ENCODE assay signal across 24 cellular contexts in genomic region chr10:132135398-132135872, GRCh38. TPM values are rescaled to one million over a fixed set of nuclear protein-coding genes. Genes with fewer than 3 reads are reported as not detected.
DNase-seq lines count a peak whose midpoint lies in the region; ATAC-seq and TF ChIP-seq lines count a peak whose summit lies in the region.
"Had no signal": no experiment of that assay in that cellular context is flagged by ENCODE, and none has a peak within 500 bp of the region (broad histone marks: within the 10 kb centered on the region; RNA-seq: fewer than 3 reads in every experiment).

No MANE protein-coding gene starts in this region.

- no peaks in the 10 kb centered on the region for H3K9me3 Mint-ChIP-seq in chondrocyte (ENCODE audit: low read depth)
- H3K9me3 Mint-ChIP-seq in stimulated activated effector memory CD8-positive, alpha-beta T cell treated with anti-CD3 and anti-CD28 coated beads, Interleukin-12 subunit alpha, Interleukin-12 subunit beta, amount 100 ng/mL, for 72 hours = no peaks in the 10 kb centered on the region
- H3K9me3 Mint-ChIP-seq: activated T-helper 2 cell treated with anti-CD3 and anti-CD28 coated beads, Interferon-gamma antibody, Interleukin-2, Interleukin-4, amounts not matched to agents 10 μg/mL and 5 μg/mL and 100 μg/mL, durations not matched to agents 14 hours and 24 hours and 36 hours; T-cell had no signal

- H3K4me1 Mint-ChIP-seq in chondrocyte (ENCODE audit: low read depth) = no peaks in the 10 kb centered on the region
- H3K4me1 Mint-ChIP-seq in stimulated activated effector memory CD8-positive, alpha-beta T cell treated with anti-CD3 and anti-CD28 coated beads, Interleukin-12 subunit alpha, Interleukin-12 subunit beta, amount 100 ng/mL, for 72 hours = no peaks in the 10 kb centered on the region

- no peaks in the 10 kb centered on the region for H3K27me3 Mint-ChIP-seq in chondrocyte (ENCODE audit: low read depth)

- no peak for ATAC-seq in Right ventricle myocardium superior (ENCODE audit: poor library complexity)
- ATAC-seq in left lung = no peak
- no peak for ATAC-seq in aorta (ENCODE audit: low FRiP score)
- ATAC-seq in stimulated activated effector memory CD8-positive, alpha-beta T cell treated with anti-CD3 and anti-CD28 coated beads, Interleukin-12 subunit alpha, Interleukin-12 subunit beta, amount 100 ng/mL, for 72 hours = no peak
- no peak for ATAC-seq in GM18511 (IDR thresholded peaks at IDR 0.05; ENCODE audit: unreplicated experiment)
- ATAC-seq: activated CD8-positive, alpha-beta T cell treated with anti-CD3 and anti-CD28 coated beads, Interleukin-2, amount 10 ng/mL, durations not matched to agents 7 days and 5 days; body of pancreas; T-cell had no signal

- H3K27ac ChIP-seq in left lung = no peak overlapping the region
- H3K27ac ChIP-seq in aorta (ENCODE audit: low read depth in 1 of 2, low read length in 2 of 2) = no peak overlapping the region
- H3K27ac ChIP-seq: body of pancreas, epithelial cell of prostate, Peyer's patch, SJSA1, skin epidermis, transverse colon had no signal

- no peak overlapping the region for H3K4me3 ChIP-seq in left lung
- no peak overlapping the region for H3K4me3 ChIP-seq in aorta (ENCODE audit: low read length in 2 of 2)
- H3K4me3 ChIP-seq: body of pancreas, Peyer's patch, SJSA1, skin epidermis, transverse colon had no signal

- peaks cover 0 to 51% of the 10 kb centered on the region in 2 donors for H3K27me3 ChIP-seq in left lung
- no peaks in the 10 kb centered on the region for H3K27me3 ChIP-seq in aorta (ENCODE audit: control insufficient read depth in 1 of 2, insufficient read depth in 2 of 2, low read length in 1 of 2)
- H3K27me3 ChIP-seq: body of pancreas, Peyer's patch, SJSA1, transverse colon had no signal

- peak; percentile 28 for DNase-seq in Right ventricle myocardium superior
- DNase-seq in cardiac septum (ENCODE audit: low spot score) = no peak
- peak; percentile 79 for DNase-seq in chondrocyte (ENCODE audit: low spot score)
- peak; percentile 27 to 81 for DNase-seq in left lung
- DNase-seq in aorta = peak; percentile 30 to 71
- no peak for DNase-seq in stimulated activated effector memory CD8-positive, alpha-beta T cell treated with anti-CD3 and anti-CD28 coated beads, Interleukin-12 subunit alpha, Interleukin-12 subunit beta, amount 100 ng/mL, for 72 hours (ENCODE audit: low spot score in 2 of 2)
- no peak for DNase-seq in NCI-H187 (lab: John Stamatoyannopoulos, UW)
- DNase-seq: ACHN; activated CD8-positive, alpha-beta T cell treated with anti-CD3 and anti-CD28 coated beads, Interleukin-2, amount 10 ng/mL, durations not matched to agents 7 days and 5 days; body of pancreas; COR-L47; DMS53; effector CD4-positive, alpha-beta T cell; GOT3; IMR-90; NCI-H1694; T-cell; transverse colon had no signal

- no peaks in the 10 kb centered on the region for H3K36me3 ChIP-seq in left lung
- no peaks in the 10 kb centered on the region for H3K36me3 ChIP-seq in aorta (ENCODE audit: control insufficient read depth in 1 of 2, insufficient read depth in 2 of 2, low read length in 1 of 2)
- H3K36me3 ChIP-seq: Peyer's patch, SJSA1, transverse colon had no signal

- no peaks in the 10 kb centered on the region for H3K36me3 Mint-ChIP-seq in chondrocyte (ENCODE audit: low read depth)
- no peaks in the 10 kb centered on the region for H3K36me3 Mint-ChIP-seq in stimulated activated effector memory CD8-positive, alpha-beta T cell treated with anti-CD3 and anti-CD28 coated beads, Interleukin-12 subunit alpha, Interleukin-12 subunit beta, amount 100 ng/mL, for 72 hours
- H3K36me3 Mint-ChIP-seq: T-cell had no signal

- no peak overlapping the region for H3K27ac Mint-ChIP-seq in chondrocyte (ENCODE audit: unreplicated experiment)
- no peak overlapping the region for H3K27ac Mint-ChIP-seq in stimulated activated effector memory CD8-positive, alpha-beta T cell treated with anti-CD3 and anti-CD28 coated beads, Interleukin-12 subunit alpha, Interleukin-12 subunit beta, amount 100 ng/mL, for 72 hours
- H3K27ac Mint-ChIP-seq: activated CD8-positive, alpha-beta T cell treated with anti-CD3 and anti-CD28 coated beads, Interleukin-2, amount 10 ng/mL, durations not matched to agents 7 days and 5 days; activated T-helper 2 cell treated with anti-CD3 and anti-CD28 coated beads, Interferon-gamma antibody, Interleukin-2, Interleukin-4, amounts not matched to agents 10 μg/mL and 5 μg/mL and 100 μg/mL, durations not matched to agents 14 hours and 24 hours and 36 hours; T-cell had no signal

- no peak overlapping the region for H3K4me3 Mint-ChIP-seq in chondrocyte (ENCODE audit: unreplicated experiment)
- no peak overlapping the region for H3K4me3 Mint-ChIP-seq in stimulated activated effector memory CD8-positive, alpha-beta T cell treated with anti-CD3 and anti-CD28 coated beads, Interleukin-12 subunit alpha, Interleukin-12 subunit beta, amount 100 ng/mL, for 72 hours
- H3K4me3 Mint-ChIP-seq: activated CD8-positive, alpha-beta T cell treated with anti-CD3 and anti-CD28 coated beads, Interleukin-2, amount 10 ng/mL, durations not matched to agents 7 days and 5 days; T-cell had no signal

- intact Hi-C loops in Right ventricle myocardium superior (cut with DNase I) (no loop called here), cardiac septum (cut with DNase I) (no loop called here), left lung (cut with DNase I) (no loop called here), aorta (cut with DNase I) (no loop called here)

- H3K9me3 ChIP-seq in left lung (no peaks in the 10 kb centered on the region), aorta (ENCODE audit: control insufficient read depth, low read length) (no peaks in the 10 kb centered on the region)
- H3K9me3 ChIP-seq: body of pancreas, Peyer's patch, SJSA1, transverse colon had no signal

- H3K4me1 ChIP-seq in left lung (no peaks in the 10 kb centered on the region), aorta (ENCODE audit: control insufficient read depth in 1 of 2, insufficient read depth in 2 of 2, low read length in 2 of 2) (no peaks in the 10 kb centered on the region)
- H3K4me1 ChIP-seq: body of pancreas, Peyer's patch, SJSA1, transverse colon had no signal

- 76 to 82% methylated on average over 22 of the region's 22 CpGs for WGBS in aorta, 2 donors

- TF ChIP-seq CTCF in chondrocyte (IDR thresholded peaks at IDR 0.05) (no peak), left lung (IDR thresholded peaks at IDR 0.05) (no peak)

RNA-seq across cellular contexts. Expression of gene DPYSL4, which starts 51.3 kb away (rescaled TPM):
- total RNA-seq in Right ventricle myocardium superior (31.7 TPM), cardiac septum (55.4 TPM), chondrocyte (19.9 to 37.6 TPM (median 35.2 TPM) in 3 replicates), left lung (1 to 10 TPM; 1.3 to 3.1 TPM), aorta (1 to 10 TPM in 1 of 2 donors, under 1 TPM in 1; 0.84 to 1.4 TPM)
- polyA plus RNA-seq in aorta = under 1 TPM in 1 of 2 donors, not detected in 1; 0.95 TPM

Comparison
In these comparisons a context has a peak if more than half of its experiments do, and no peak if none do; other contexts are left out.
1. DNase-seq: peak in Right ventricle myocardium superior (single experiment), chondrocyte (single experiment), left lung (2 of 2) and aorta (2 of 2); none in cardiac septum (single experiment), stimulated activated effector memory CD8-positive, alpha-beta T cell treated with anti-CD3 and anti-CD28 coated beads, Interleukin-12 subunit alpha, Interleukin-12 subunit beta, amount 100 ng/mL, for 72 hours (0 of 2) and NCI-H187 (0 of 2).